ENCODE assay signal across 8 cellular contexts in genomic region chr3:25648107-25648535, GRCh38. TPM values are rescaled to one million over a fixed set of nuclear protein-coding genes. Genes with fewer than 3 reads are reported as not detected.
A peak's percentile ranks its signal among the peaks of the same experiment; 100 is the strongest.
DNase-seq lines count a peak whose midpoint lies in the region; ATAC-seq and TF ChIP-seq lines count a peak whose summit lies in the region.

No MANE protein-coding gene starts in this region.

- intact Hi-C loops in CD8-positive, alpha-beta T cell (cut with DNase I, micrococcal nuclease), result loop anchor here (1.0 to 5.0 kb wide), 5 partner anchors 17 to 264 kb away; partner anchors contain the start of genes NGLY1 (in 1 of the 2) and TOP2B (in 1 of the 2)

- H3K27me3 ChIP-seq in CD8-positive, alpha-beta T cell (ENCODE audit: insufficient read depth, low read length), result no peaks in the 10 kb centered on the region

- peak; percentile 69 to 89 (median 75) for DNase-seq in CD8-positive, alpha-beta T cell
- DNase-seq in NCI-H82 (lab: John Stamatoyannopoulos, UW) (peak; percentile 94), memory B cell (ENCODE audit: low spot score in 2 of 2) (peak; percentile 80 to 87)
- peak; percentile 77 to 84 for DNase-seq in activated CD4-positive, alpha-beta T cell treated with anti-CD3 and anti-CD28 coated beads, Interleukin-2, amount 50 U/mL, for 4 hours
- DNase-seq in effector CD4-positive, alpha-beta T cell, result peak; percentile 82
- peak; percentile 45 to 66 for DNase-seq in stimulated activated CD8-positive, alpha-beta memory T cell treated with anti-CD3 and anti-CD28 coated beads, Interleukin-2, amount 100 ng/mL, for 48 hours (ENCODE audit: low read depth in 2 of 2)

- H3K36me3 ChIP-seq in CD8-positive, alpha-beta T cell (ENCODE audit: insufficient read depth, low read length), result no peaks in the 10 kb centered on the region

- peaks cover 56% of the 10 kb centered on the region for H3K4me1 Mint-ChIP-seq in CD8-positive, alpha-beta T cell (ENCODE audit: low read depth)
- H3K4me1 Mint-ChIP-seq in memory B cell, result peaks cover 26% of the 10 kb centered on the region

- H3K4me1 ChIP-seq in CD8-positive, alpha-beta T cell (ENCODE audit: insufficient read depth, low read length), result peaks cover 2% of the 10 kb centered on the region

- peak; percentile 93 for TF ChIP-seq CTCF in CD8-positive, alpha-beta T cell (IDR thresholded peaks at IDR 0.05)

- POLR2A ChIA-PET in CD8-positive, alpha-beta T cell (lab: Charles Lee), result interaction anchor here (0.7 to 2.3 kb wide), 6 partner anchors 8 to 208 kb away, joined by 3 to 7 read pairs (median 4); no protein-coding TSS in a partner anchor

- peak overlapping the region; percentile 19 for H3K27ac Mint-ChIP-seq in CD8-positive, alpha-beta T cell
- peak overlapping the region; percentile 26 for H3K27ac Mint-ChIP-seq in memory B cell

- CTCF ChIA-PET in CD8-positive, alpha-beta T cell (lab: Charles Lee), result interaction anchor here (0.7 to 4.6 kb wide), 46 partner anchors 9 to 307 kb away, joined by 3 to 117 read pairs (median 4); partner anchors contain the start of genes NGLY1 and OXSM

- peaks cover 43% of the 10 kb centered on the region for H3K36me3 Mint-ChIP-seq in CD8-positive, alpha-beta T cell
- peaks cover 30% of the 10 kb centered on the region for H3K36me3 Mint-ChIP-seq in memory B cell

- peaks cover 22% of the 10 kb centered on the region for H3K9me3 Mint-ChIP-seq in CD8-positive, alpha-beta T cell
- H3K9me3 Mint-ChIP-seq in memory B cell, result peaks cover 15% of the 10 kb centered on the region

- H3K9me3 ChIP-seq in CD8-positive, alpha-beta T cell (ENCODE audit: low read length), result peaks cover 14% of the 10 kb centered on the region

- ATAC-seq in CD8-positive, alpha-beta T cell, result peak; percentile 99
- ATAC-seq in GM19463 (IDR thresholded peaks at IDR 0.05; ENCODE audit: unreplicated experiment) (peak; percentile 96), HG03558 (IDR thresholded peaks at IDR 0.05; ENCODE audit: extremely low read depth, unreplicated experiment) (peak; percentile 74), memory B cell (ENCODE audit: low read depth) (peak; percentile 92)

- H3K27ac ChIP-seq in CD8-positive, alpha-beta T cell (ENCODE audit: low read depth, low read length), result no peak overlapping the region

- no peak overlapping the region for H3K4me3 Mint-ChIP-seq in CD8-positive, alpha-beta T cell
- no peak overlapping the region for H3K4me3 Mint-ChIP-seq in memory B cell

- H3K27me3 Mint-ChIP-seq in CD8-positive, alpha-beta T cell (ENCODE audit: low read depth), result no peaks in the 10 kb centered on the region
- H3K27me3 Mint-ChIP-seq in memory B cell, result no peaks in the 10 kb centered on the region

- H3K4me3 ChIP-seq in CD8-positive, alpha-beta T cell (ENCODE audit: low read depth, low read length), result no peak overlapping the region

RNA-seq across cellular contexts. Expression of gene TOP2B, which starts 16.6 kb away (rescaled TPM):
- 10 to 100 TPM; 71.8 to 74.7 TPM for total RNA-seq in CD8-positive, alpha-beta T cell
